ENCODE assay signal across 8 cellular contexts in genomic region chr2:212191438-212191837, GRCh38.
DNase-seq lines count a peak whose midpoint lies in the region; ATAC-seq, FAIRE-seq and TF ChIP-seq lines count a peak whose summit lies in the region.
"Not testable (repeated sequence)": the region's sequence is repeated elsewhere in the genome, so short reads cannot be mapped to it uniquely, and the experiment has no call there.

No MANE protein-coding gene starts in this region.

- not testable (repeated sequence) for H2AFZ ChIP-seq in astrocyte (ENCODE audit: low read depth, low read length); HepG2 (ENCODE audit: low read length)

- H4K20me1 ChIP-seq in astrocyte (ENCODE audit: insufficient read depth, low read length); HepG2 (ENCODE audit: insufficient read depth, low read length): not testable (repeated sequence)

- not testable (repeated sequence) for H3K9ac ChIP-seq in astrocyte (ENCODE audit: low read length); HepG2 (ENCODE audit: insufficient read depth, low read depth, low read length)

- not testable (repeated sequence) for TF ChIP-seq POLR2A in H54 (IDR thresholded peaks at IDR 0.05; ENCODE audit: low read depth, low read length); HepG2 (IDR thresholded peaks at IDR 0.05; ENCODE audit: insufficient read depth in 1 of 2, low read depth in 2 of 2, low read length in 2 of 2)

- H3K4me3 ChIP-seq in astrocyte (ENCODE audit: insufficient read depth, low read depth, low read length); HepG2 (replicated peaks in 1 of 3; ENCODE audit: insufficient read depth in 1 of 3, low read depth in 2 of 3, low read length in 3 of 3): not testable (repeated sequence)

- FAIRE-seq in D721Med (lab: Jason Lieb, UNC) (peak; percentile 76), G401.6 (lab: Jason Lieb, UNC) (peak; percentile 21), H54 (lab: Jason Lieb, UNC) (peak; percentile 62), astrocyte (lab: Jason Lieb, UNC) (peak; percentile 67), endometrium (lab: Jason Lieb, UNC) (peak; percentile 37), islet of Langerhans (lab: Jason Lieb, UNC) (peak; percentile 41)
- FAIRE-seq in HepG2 (lab: Jason Lieb, UNC), result not testable (repeated sequence)

- TF ChIP-seq EP300 in HepG2 (IDR thresholded peaks at IDR 0.05; ENCODE audit: low read depth in 2 of 2, low read length in 2 of 2); HepG2 (CRISPR knock-in tag; IDR thresholded peaks at IDR 0.05; ENCODE audit: borderline replicate concordance): not testable (repeated sequence)

- not testable (repeated sequence) for H3K4me2 ChIP-seq in astrocyte (ENCODE audit: low read length); HepG2 (ENCODE audit: low read depth, low read length)

- not testable (repeated sequence) for ATAC-seq in HepG2

- POLR2A ChIA-PET in HepG2 (lab: Yijun Ruan, JAX), result not testable (repeated sequence)

- H3K79me2 ChIP-seq in astrocyte (ENCODE audit: insufficient read depth, low read length); HepG2 (ENCODE audit: insufficient read depth, low read length): not testable (repeated sequence)

- not testable (repeated sequence) for DNase-seq in D721Med (ENCODE audit: insufficient read length, low spot score); H54 (ENCODE audit: insufficient read length, low spot score); astrocyte (ENCODE audit: low read depth); HepG2 (ENCODE audit: low spot score)
- peak; percentile 0 for DNase-seq in DMS53 (lab: John Stamatoyannopoulos, UW)

- not testable (repeated sequence) for H3K4me3 Mint-ChIP-seq in astrocyte (ENCODE audit: unreplicated experiment)

- not testable (repeated sequence) for H3K27ac Mint-ChIP-seq in astrocyte (ENCODE audit: unreplicated experiment)

- in situ Hi-C loops in HepG2 (cut with HindIII; ENCODE audit: extremely low pct_ligation_motif_present, low pct_unique_long_range_greater_than_20kb), result not testable (repeated sequence)

- CTCF ChIA-PET in HepG2 (lab: Yijun Ruan, JAX; ENCODE audit: low intra/inter-chr PET ratio, low total read pairs), result not testable (repeated sequence)

- not testable (repeated sequence) for H3K27me3 ChIP-seq in astrocyte (ENCODE audit: insufficient read depth, low read length); HepG2 (ENCODE audit: control insufficient read depth in 1 of 2, insufficient read depth in 2 of 2, low read length in 2 of 2)

- H3K9me3 Mint-ChIP-seq in astrocyte (ENCODE audit: unreplicated experiment), result not testable (repeated sequence)

- H3K9me3 ChIP-seq in astrocyte (ENCODE audit: insufficient read depth, low read depth, low read length); HepG2 (ENCODE audit: low read length): not testable (repeated sequence)

- not testable (repeated sequence) for H3K27ac ChIP-seq in astrocyte (ENCODE audit: low read depth, low read length); HepG2 (ENCODE audit: extremely low read length, insufficient read depth, low read length)

- H3K4me1 Mint-ChIP-seq in astrocyte (ENCODE audit: low read depth, unreplicated experiment), result not testable (repeated sequence)

- not testable (repeated sequence) for TF ChIP-seq CTCF in D721Med (IDR thresholded peaks at IDR 0.05; ENCODE audit: insufficient read depth, missing control alignments); astrocyte (IDR thresholded peaks at IDR 0.05; ENCODE audit: insufficient read depth, low read depth, low read length); HepG2 (CRISPR knock-in tag; IDR thresholded peaks at IDR 0.05)

- H3K4me1 ChIP-seq in astrocyte (ENCODE audit: insufficient read depth, low read length); HepG2 (ENCODE audit: insufficient read depth, low read length): not testable (repeated sequence)

- H3K36me3 ChIP-seq in astrocyte (ENCODE audit: insufficient read depth, low read length); HepG2 (replicated peaks in 1 of 2; ENCODE audit: control insufficient read depth in 1 of 2, insufficient read depth in 2 of 2, low read length in 2 of 2): not testable (repeated sequence)

- not testable (repeated sequence) for H3K36me3 Mint-ChIP-seq in astrocyte (ENCODE audit: low read depth, unreplicated experiment)

- H3K27me3 Mint-ChIP-seq in astrocyte (ENCODE audit: low read depth, unreplicated experiment), result not testable (repeated sequence)

- intact Hi-C loops in HepG2 (cut with micrococcal nuclease; ENCODE audit: unreplicated experiment), result not testable (repeated sequence)

- BruUV-seq in HepG2 (replicated peaks; lab: Mats Ljungman, UMichigan), result not testable (repeated sequence)

- not testable (repeated sequence) for TF ChIP-seq RAD21 in HepG2 (CRISPR knock-in tag; IDR thresholded peaks at IDR 0.05)

- WGBS in HepG2 (ENCODE audit: low lambda C conversion rate), result 38% methylated on average over 8 of the region's 8 CpGs

TF ChIP-seq in HepG2, 621 proteins besides CTCF, POLR2A, EP300 and RAD21:
- peak; percentile 91 for TF ChIP-seq MNT (IDR thresholded peaks at IDR 0.05)
